1 cellular context compared by ENCODE assay signal in genomic region chr17:75124041-75124818, GRCh38.
TF ChIP-seq lines count a peak whose summit lies in the region.

No MANE protein-coding gene starts in this region.

TF ChIP-seq in WTC11, 78 proteins besides CTCF, POLR2A, EP300 and RAD21 (continued from another document):
- TF ChIP-seq AR (CRISPR knock-in tag; IDR thresholded peaks at IDR 0.05) = no peak
- TF ChIP-seq SOX15 (CRISPR knock-in tag; IDR thresholded peaks at IDR 0.05) = no peak
- TF ChIP-seq ZNF317 (CRISPR knock-in tag; IDR thresholded peaks at IDR 0.05; ENCODE audit: borderline replicate concordance, low read depth) = no peak
- TF ChIP-seq ZNF416 (CRISPR knock-in tag; IDR thresholded peaks at IDR 0.05) = no peak
- no peak for TF ChIP-seq ZNF423 (CRISPR knock-in tag; IDR thresholded peaks at IDR 0.05)
- no peak for TF ChIP-seq ZNF121 (CRISPR knock-in tag; IDR thresholded peaks at IDR 0.05)
- no peak for TF ChIP-seq GABPB1 (CRISPR knock-in tag; IDR thresholded peaks at IDR 0.05)
- TF ChIP-seq MYBL2 (CRISPR knock-in tag; IDR thresholded peaks at IDR 0.05) = no peak
- no peak for TF ChIP-seq ATF6 (CRISPR knock-in tag; IDR thresholded peaks at IDR 0.05)
